Comparison of ENCODE assay signal across 7 cellular contexts in genomic region chr7:103162566-103162965, GRCh38. TPM values are rescaled to one million over a fixed set of nuclear protein-coding genes. Genes with fewer than 3 reads are reported as not detected.
DNase-seq lines count a peak whose midpoint lies in the region; ATAC-seq and TF ChIP-seq lines count a peak whose summit lies in the region.
"Not testable (repeated sequence)": the region's sequence is repeated elsewhere in the genome, so short reads cannot be mapped to it uniquely, and the experiment has no call there.

No MANE protein-coding gene starts in this region.

- POLR2A ChIA-PET in Panc1 (lab: Charles Lee), result interaction anchor here (1.0 kb wide), 1 partner anchor 191 kb away, joined by 3 read pairs; no protein-coding TSS in a partner anchor

- not testable (repeated sequence) for H3K4me3 ChIP-seq in Panc1 (ENCODE audit: low read depth in 2 of 2, low read length in 2 of 2); astrocyte of the spinal cord (ENCODE audit: low read depth, low read length); epithelial cell of esophagus (ENCODE audit: low read length); foreskin fibroblast (ENCODE audit: low read depth in 1 of 2, low read length in 2 of 2); lung; skeletal muscle satellite cell (ENCODE audit: low read length)

- 0 out of 2 replicates have a peak, but pooled peaks have one; percentile 49 for ATAC-seq in Panc1
- peak; percentile 68 for ATAC-seq in lung (ENCODE audit: insufficient read depth, low FRiP score)

- not testable (repeated sequence) for H3K4me1 ChIP-seq in Panc1 (ENCODE audit: control insufficient read depth, insufficient read depth, low read length); lung (ENCODE audit: control insufficient read depth in 2 of 2, insufficient read depth in 2 of 2, low read length in 2 of 2)
- H3K4me1 ChIP-seq in skeletal muscle satellite cell (ENCODE audit: control insufficient read depth, insufficient read depth, low read length), result peaks cover 26% of the 10 kb centered on the region

- H3K9ac ChIP-seq in skeletal muscle satellite cell (ENCODE audit: low read depth, low read length), result not testable (repeated sequence)

- BruUV-seq in Panc1 (replicated peaks; lab: Mats Ljungman, UMichigan), result not testable (repeated sequence)

- DNase-seq in EL (peak; percentile 47), astrocyte of the spinal cord (ENCODE audit: low read depth, low spot score) (peak; percentile 35), epithelial cell of esophagus (ENCODE audit: low read depth) (peak; percentile 15), foreskin fibroblast (peak; percentile 40 to 77)
- not testable (repeated sequence) for DNase-seq in Panc1 (ENCODE audit: low read depth, low spot score); lung (ENCODE audit: low spot score)

- not testable (repeated sequence) for H3K27ac ChIP-seq in Panc1 (ENCODE audit: low read length); lung (ENCODE audit: low read depth in 1 of 2, low read length in 1 of 2)

- H3K27me3 ChIP-seq in Panc1 (ENCODE audit: control insufficient read depth, insufficient read depth, low read length); lung (ENCODE audit: control insufficient read depth, insufficient read depth); skeletal muscle satellite cell (ENCODE audit: control insufficient read depth, insufficient read depth, low read length): not testable (repeated sequence)

- peak overlapping the region; percentile 48 for H3K4me2 ChIP-seq in skeletal muscle satellite cell (ENCODE audit: low read length)

- 62 to 85% methylated on average over 1 of the region's 1 CpG for WGBS in lung, 2 donors

- CTCF ChIA-PET in Panc1 (lab: Charles Lee), result not testable (repeated sequence)

- intact Hi-C loops in Panc1 (cut with micrococcal nuclease; ENCODE audit: unreplicated experiment), result not testable (repeated sequence)

- H3K9me3 ChIP-seq in Panc1 (ENCODE audit: control insufficient read depth, insufficient read depth, low read depth, low read length); lung (ENCODE audit: control insufficient read depth in 2 of 2, insufficient read depth in 1 of 2, low read length in 1 of 2); skeletal muscle satellite cell (replicated peaks; ENCODE audit: low read length): not testable (repeated sequence)

- in situ Hi-C loops in Panc1 (cut with HindIII; ENCODE audit: low pct_unique_long_range_greater_than_20kb, low sequenced_read_pairs); astrocyte of the spinal cord (cut with HindIII; ENCODE audit: low sequenced_read_pairs): not testable (repeated sequence)

- TF ChIP-seq CTCF in Panc1 (IDR thresholded peaks at IDR 0.05); astrocyte of the spinal cord (IDR thresholded peaks at IDR 0.05; ENCODE audit: low read depth, low read length); epithelial cell of esophagus (IDR thresholded peaks at IDR 0.05; ENCODE audit: insufficient read depth, low read depth, low read length, missing control alignments); foreskin fibroblast (IDR thresholded peaks at IDR 0.05; ENCODE audit: low read depth, low read length); lung (IDR thresholded peaks at IDR 0.05; ENCODE audit: control extremely low read depth, extremely low read depth): not testable (repeated sequence)

- H3K36me3 ChIP-seq in Panc1 (ENCODE audit: control insufficient read depth, insufficient read depth, low read length); lung (ENCODE audit: control insufficient read depth in 2 of 2, insufficient read depth in 2 of 2, low read length in 2 of 2); skeletal muscle satellite cell (ENCODE audit: insufficient read depth, low read length): not testable (repeated sequence)

RNA-seq across cellular contexts. Expression of gene NAPEPLD, which starts 13.7 kb away (rescaled TPM):
- total RNA-seq in Panc1 (2021; ENCODE audit: unreplicated experiment) (19.2 TPM), lung (10 to 100 TPM; 12.9 to 37.0 TPM)
- polyA plus RNA-seq in Panc1 (2012; ENCODE audit: insufficient read length), result 4.9 TPM
- 1 to 10 TPM; 2.9 to 4.8 TPM for polyA plus RNA-seq in lung
- 7.4 and 10.4 TPM in 2 replicates for total RNA-seq in skeletal muscle satellite cell (2012; rRNA removed)
